Comparison of ENCODE assay signal across 9 cellular contexts in genomic region chr10:6473430-6473829, GRCh38.
A peak's percentile ranks its signal among the peaks of the same experiment; 100 is the strongest.
DNase-seq lines count a peak whose midpoint lies in the region; ATAC-seq and TF ChIP-seq lines count a peak whose summit lies in the region.
"Had no signal": no experiment of that assay in that cellular context is flagged by ENCODE, and none has a peak within 500 bp of the region (broad histone marks: within the 10 kb centered on the region; RNA-seq: fewer than 3 reads in every experiment).

No MANE protein-coding gene starts in this region.

- peak; percentile 2 for TF ChIP-seq CTCF in NB4 (IDR thresholded peaks at IDR 0.05; ENCODE audit: low read depth, low read length)

- ATAC-seq in HG02840 (IDR thresholded peaks at IDR 0.05; ENCODE audit: low FRiP score, unreplicated experiment) = no peak
- no peak for ATAC-seq in GM18867 (IDR thresholded peaks at IDR 0.05; ENCODE audit: unreplicated experiment)

- H3K4me3 ChIP-seq in NB4 (ENCODE audit: low read depth, low read length) = peak overlapping the region; percentile 49

- no peak for TF ChIP-seq POLR2A in NB4 (IDR thresholded peaks at IDR 0.05; ENCODE audit: extremely low read depth, insufficient read length)

- peak; percentile 13 for DNase-seq in GM19240 (ENCODE audit: insufficient read length, low spot score)
- peak; percentile 90 for DNase-seq in NB4 (ENCODE audit: low read depth)
- peak; percentile 21 for DNase-seq in activated T-helper 1 cell treated with Interleukin-2 at 50 U/mL for 16 hours (ENCODE audit: low read depth)
- peak in 2 of 3 donors; percentile 22 to 25 for DNase-seq in stimulated activated CD4-positive, alpha-beta T cell treated with anti-CD3 and anti-CD28 coated beads, TNF-alpha, amount 100 ng/mL, for 1 hour (ENCODE audit: low read depth in 3 of 3, low spot score in 1 of 3)
- DNase-seq in NCI-H446 treated with DMSO at 0.1 percent for 48 hours (lab: John Stamatoyannopoulos, UW) = no peak
- DNase-seq in NCI-H1048 (lab: John Stamatoyannopoulos, UW) = no peak
- DNase-seq: NCI-H524 treated with DMSO at 0.1 percent for 48 hours had no signal

Comparison
In these comparisons a context has a peak if more than half of its experiments do, and no peak if none do; other contexts are left out.
1. DNase-seq: peak in GM19240 (single experiment), NB4 (single experiment), activated T-helper 1 cell treated with Interleukin-2 at 50 U/mL for 16 hours (single experiment) and stimulated activated CD4-positive, alpha-beta T cell treated with anti-CD3 and anti-CD28 coated beads, TNF-alpha, amount 100 ng/mL, for 1 hour (2 of 3); none in NCI-H446 treated with DMSO at 0.1 percent for 48 hours (single experiment) and NCI-H1048 (single experiment).